In genomic region chrX:40719731-40720130, GRCh38 we compare ENCODE assay signal across 1 cellular context.
TF ChIP-seq lines count a peak whose summit lies in the region.

No MANE protein-coding gene starts in this region.

TF ChIP-seq in IMR-90, 13 proteins besides CTCF, POLR2A, EP300 and RAD21:
- TF ChIP-seq CEBPB (IDR thresholded peaks at IDR 0.05; ENCODE audit: low read depth, low read length) (no peak), CHD1 (IDR thresholded peaks at IDR 0.05; ENCODE audit: low read depth, low read length) (no peak)
